Comparison of ENCODE assay signal across 19 cellular contexts in the genomic region with DNA sequence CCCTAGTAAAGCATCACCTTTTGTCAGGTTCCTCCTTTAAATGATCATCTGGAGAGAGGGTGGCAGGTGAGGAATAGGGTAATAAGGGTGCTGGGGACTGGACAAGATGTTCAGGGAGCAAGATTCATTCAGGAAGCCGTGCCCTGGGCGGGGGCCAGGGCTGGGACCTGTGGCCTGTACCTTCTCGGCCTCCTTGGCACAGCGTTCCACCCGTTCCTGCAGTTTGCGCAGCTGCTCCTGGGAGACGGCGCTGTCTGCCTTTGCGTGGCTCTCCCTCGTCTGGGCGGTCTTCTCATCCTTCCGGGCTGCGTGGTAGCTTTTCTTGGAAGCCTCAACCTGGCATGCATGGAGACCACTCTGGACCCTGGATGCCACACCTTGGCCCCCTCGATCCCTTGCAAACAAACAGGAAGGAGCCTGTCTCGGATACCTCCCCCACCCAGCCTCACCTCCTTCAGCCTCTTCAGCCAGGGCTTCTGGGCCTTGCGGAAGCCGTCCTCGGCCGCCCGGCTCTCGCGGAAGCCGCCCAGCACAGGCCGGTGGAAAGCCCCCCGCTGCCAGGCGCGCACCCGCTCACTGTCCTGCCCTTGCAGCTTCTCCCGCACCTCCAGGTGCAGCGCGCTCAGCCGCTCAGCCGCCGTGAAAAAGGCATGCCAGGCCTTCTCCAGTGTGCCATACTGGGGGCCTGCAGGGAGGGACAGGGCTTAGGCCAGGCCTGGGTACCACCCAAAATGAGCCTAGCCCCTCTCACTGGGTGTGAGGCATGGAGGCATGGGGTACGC.
"Had no signal": no experiment of that assay in that cellular context is flagged by ENCODE, and none has a peak within 500 bp of the region (broad histone marks: within the 10 kb centered on the region; RNA-seq: fewer than 3 reads in every experiment).

No MANE protein-coding gene starts in this region.

- H3K27me3 ChIP-seq: ascending aorta, breast epithelium, gastroesophageal sphincter, hepatocyte, tibial artery, uterus had no signal

- DNase-seq: activated CD8-positive, alpha-beta memory T cell treated with anti-CD3 and anti-CD28 coated beads, Interleukin-2, amount 50 U/mL, for 48 hours; cerebellar nuclear complex; effector memory CD8-positive, alpha-beta T cell; kidney; occipital lobe; T-helper 9 cell; tibial artery; uterus had no signal

- H3K4me3 ChIP-seq: ascending aorta, breast epithelium, gastroesophageal sphincter, hepatocyte, prostate gland, tibial artery, uterus had no signal

- H3K36me3 ChIP-seq: breast epithelium, uterus had no signal

- ATAC-seq: activated naive CD8-positive, alpha-beta T cell treated with anti-CD3 and anti-CD28 coated beads, Interleukin-2, amount 50 U/mL, for 24 hours; activated T-cell treated with anti-CD3 and anti-CD28 coated beads, Interleukin-2, amount 50 U/mL, for 72 hours; effector memory CD8-positive, alpha-beta T cell; gastroesophageal sphincter; natural killer cell treated with Interleukin-12 subunit alpha and Interleukin-12 subunit beta and Interleukin-15 and Interleukin-18, amount 100 ng/mL, for 72 hours; sciatic nerve had no signal

- H3K36me3 Mint-ChIP-seq: natural killer cell treated with Interleukin-12 subunit alpha and Interleukin-12 subunit beta and Interleukin-15 and Interleukin-18, amount 100 ng/mL, for 72 hours had no signal

- H3K9me3 Mint-ChIP-seq: activated CD4-positive, alpha-beta T cell treated with anti-CD3 and anti-CD28 coated beads, Interleukin-2, amount 10 ng/mL, durations not matched to agents 7 days and 5 days; activated naive CD8-positive, alpha-beta T cell treated with anti-CD3 and anti-CD28 coated beads, Interleukin-2, amount 50 U/mL, for 24 hours; activated T-cell treated with anti-CD3 and anti-CD28 coated beads, Interleukin-2, amount 50 U/mL, for 72 hours; dendritic cell treated with granulocyte-macrophage colony-stimulating factor and Interleukin-4, amounts not matched to agents 40 ng/mL and 50 ng/mL, for 4 days; effector memory CD8-positive, alpha-beta T cell; natural killer cell treated with Interleukin-12 subunit alpha and Interleukin-12 subunit beta and Interleukin-15 and Interleukin-18, amount 100 ng/mL, for 72 hours had no signal

- H3K4me3 Mint-ChIP-seq: activated CD4-positive, alpha-beta T cell treated with anti-CD3 and anti-CD28 coated beads, Interleukin-2, amount 10 ng/mL, durations not matched to agents 7 days and 5 days; activated naive CD8-positive, alpha-beta T cell treated with anti-CD3 and anti-CD28 coated beads, Interleukin-2, amount 50 U/mL, for 24 hours; activated T-cell treated with anti-CD3 and anti-CD28 coated beads, Interleukin-2, amount 50 U/mL, for 72 hours; dendritic cell treated with granulocyte-macrophage colony-stimulating factor and Interleukin-4, amounts not matched to agents 40 ng/mL and 50 ng/mL, for 4 days; effector memory CD8-positive, alpha-beta T cell; natural killer cell treated with Interleukin-12 subunit alpha and Interleukin-12 subunit beta and Interleukin-15 and Interleukin-18, amount 100 ng/mL, for 72 hours had no signal

- H3K27ac Mint-ChIP-seq: activated naive CD8-positive, alpha-beta T cell treated with anti-CD3 and anti-CD28 coated beads, Interleukin-2, amount 50 U/mL, for 24 hours; activated T-cell treated with anti-CD3 and anti-CD28 coated beads, Interleukin-2, amount 50 U/mL, for 72 hours; dendritic cell treated with granulocyte-macrophage colony-stimulating factor and Interleukin-4, amounts not matched to agents 40 ng/mL and 50 ng/mL, for 4 days had no signal

- H3K9me3 ChIP-seq: ascending aorta, breast epithelium, gastroesophageal sphincter, prostate gland, tibial artery, uterus had no signal

- H3K27ac ChIP-seq: ascending aorta, hepatocyte, prostate gland, uterus had no signal
